Comparison of ENCODE assay signal across 17 cellular contexts in the genomic region with DNA sequence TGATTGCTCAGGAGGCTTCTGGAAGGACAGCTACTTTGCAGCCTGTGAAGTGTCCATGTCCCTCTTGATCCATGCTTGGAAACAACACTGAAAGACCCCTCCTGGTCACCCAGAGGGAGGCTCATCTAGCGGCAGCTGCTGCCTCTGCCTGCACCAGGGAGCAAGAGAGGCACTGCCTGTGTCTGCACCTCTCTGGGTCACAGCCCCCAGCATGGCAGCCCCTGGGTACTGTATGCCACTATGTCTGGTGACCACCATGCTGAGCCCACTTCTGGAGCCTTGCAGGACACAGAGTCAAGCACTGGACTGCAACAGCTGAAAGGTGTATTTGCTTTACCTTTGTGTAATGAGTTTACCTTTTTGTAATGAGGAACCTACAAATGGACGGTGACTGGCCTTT.
DNase-seq lines count a peak whose midpoint lies in the region; ATAC-seq and TF ChIP-seq lines count a peak whose summit lies in the region.
"Had no signal": no experiment of that assay in that cellular context is flagged by ENCODE, and none has a peak within 500 bp of the region (broad histone marks: within the 10 kb centered on the region; RNA-seq: fewer than 3 reads in every experiment).

No MANE protein-coding gene starts in this region.

- H3K4ac ChIP-seq in neuronal stem cell (ENCODE audit: low read length) = no peak overlapping the region

- no peak for ATAC-seq in PC-3
- ATAC-seq: CD8-positive, alpha-beta T cell had no signal

- CTCF ChIA-PET in PC-3 (lab: Charles Lee) = no interaction called here

- no peak overlapping the region for H4K8ac ChIP-seq in neuronal stem cell (ENCODE audit: low read depth, low read length)

- no peak overlapping the region for H2BK15ac ChIP-seq in neuronal stem cell (ENCODE audit: low read length)

- H3K36me3 ChIP-seq in neuronal stem cell (replicated peaks in 1 of 2; ENCODE audit: control insufficient read depth in 2 of 2, insufficient read depth in 2 of 2, low read length in 2 of 2) (no peaks in the 10 kb centered on the region), PC-3 (ENCODE audit: low read depth, low read length) (no peaks in the 10 kb centered on the region)
- H3K36me3 ChIP-seq: BE2C, BLaER1 had no signal

- H3K4me3 ChIP-seq in neuronal stem cell (ENCODE audit: low read length in 2 of 2) (no peak overlapping the region), PC-3 (ENCODE audit: low read length) (no peak overlapping the region)
- H3K4me3 ChIP-seq: BLaER1 had no signal

- DNase-seq in NCI-H146 (lab: John Stamatoyannopoulos, UW) (peak; percentile 28), NCI-H146 treated with DMSO at 0.1 percent for 48 hours (lab: John Stamatoyannopoulos, UW; ENCODE audit: unreplicated experiment) (peak; percentile 11), neuronal stem cell (ENCODE audit: low spot score) (no peak), PC-3 (no peak), C1 segment of cervical spinal cord (lab: John Stamatoyannopoulos, UW) (no peak)
- no peak for DNase-seq in stimulated activated CD4-positive, alpha-beta T cell treated with anti-CD3 and anti-CD28 coated beads, Interleukin-4, amount 100 ng/mL, for 24 hours
- DNase-seq: 8988T; ACHN; BE2C; Caco-2; Calu3; CD4-positive, alpha-beta T cell; CD8-positive, alpha-beta T cell; DMS79 treated with DMSO at 0.1 percent for 48 hours; GF-D8 had no signal

- H3K23ac ChIP-seq in neuronal stem cell (ENCODE audit: low read depth, low read length, poor library complexity) = no peak overlapping the region

- TF ChIP-seq CTCF in PC-3 (conservative IDR thresholded peaks at IDR 0.05; ENCODE audit: low read depth, low read length) = no peak

- no peaks in the 10 kb centered on the region for H4K20me1 ChIP-seq in PC-3 (ENCODE audit: low read length)
- H4K20me1 ChIP-seq: BLaER1 had no signal

- no peak overlapping the region for H3K18ac ChIP-seq in neuronal stem cell (ENCODE audit: low read length)

- intact Hi-C loops in PC-3 (cut with micrococcal nuclease) = no loop called here

- H3K4me1 ChIP-seq in neuronal stem cell (ENCODE audit: control insufficient read depth in 2 of 2, insufficient read depth in 1 of 2, low read depth in 1 of 2, low read length in 2 of 2) (peaks cover 0 to 5% of the 10 kb centered on the region in 2 donors), PC-3 (ENCODE audit: insufficient read depth, low read length) (no peaks in the 10 kb centered on the region)
- H3K4me1 ChIP-seq: BE2C, BLaER1, Caco-2 had no signal

- H3K27ac ChIP-seq in neuronal stem cell (replicated peaks; ENCODE audit: low read length) (no peak overlapping the region), PC-3 (ENCODE audit: low read length) (no peak overlapping the region)
- H3K27ac ChIP-seq: BLaER1, C4-2B had no signal

- H3K79me2 ChIP-seq in PC-3 (ENCODE audit: low read length) = no peaks in the 10 kb centered on the region

- H2BK5ac ChIP-seq in neuronal stem cell (ENCODE audit: low read length) = no peak overlapping the region

- no peak overlapping the region for H4K91ac ChIP-seq in neuronal stem cell (ENCODE audit: low read depth, low read length, poor library complexity)

- H3K9me3 ChIP-seq in neuronal stem cell (replicated peaks in 1 of 2; ENCODE audit: control insufficient read depth in 2 of 2, insufficient read depth in 1 of 2, low read depth in 1 of 2, low read length in 2 of 2) (no peaks in the 10 kb centered on the region), PC-3 (ENCODE audit: low read length) (no peaks in the 10 kb centered on the region)
- H3K9me3 ChIP-seq: BE2C, BLaER1, Caco-2 had no signal

- H3K27me3 ChIP-seq in neuronal stem cell (ENCODE audit: control insufficient read depth in 3 of 3, insufficient read depth in 3 of 3, low read depth in 1 of 3, low read length in 3 of 3) (peaks cover 0 to 5% (median 2%) of the 10 kb centered on the region in 3 experiments), PC-3 (ENCODE audit: low read length) (peaks cover 53% of the 10 kb centered on the region)
- H3K27me3 ChIP-seq: BE2C, BLaER1 had no signal

- no peak overlapping the region for H3K14ac ChIP-seq in neuronal stem cell (ENCODE audit: low read length)

- H2AFZ ChIP-seq in neuronal stem cell (ENCODE audit: low read length) = no peak overlapping the region
- no peak overlapping the region for H2AFZ ChIP-seq in PC-3 (ENCODE audit: low read length)

- peak overlapping the region; percentile 63 for H3K9ac ChIP-seq in neuronal stem cell (ENCODE audit: low read depth, low read length, poor library complexity)
- H3K9ac ChIP-seq in PC-3 (ENCODE audit: low read length) = no peak overlapping the region
- H3K9ac ChIP-seq: BLaER1 had no signal

- no peaks in the 10 kb centered on the region for H3K9me2 ChIP-seq in PC-3 (replicated peaks; ENCODE audit: low read length)

- H3F3A ChIP-seq in PC-3 (ENCODE audit: low read length, unreplicated experiment) = no peaks in the 10 kb centered on the region

- no TSS peak for BruUV-seq in PC-3 (replicated peaks; lab: Mats Ljungman, UMichigan)

- no peak overlapping the region for H3K4me2 ChIP-seq in neuronal stem cell (ENCODE audit: insufficient read depth, low read length, poor library complexity, severe bottlenecking)
- H3K4me2 ChIP-seq in PC-3 (ENCODE audit: low read length) = no peak overlapping the region
- H3K4me2 ChIP-seq: BLaER1 had no signal

- H3K79me1 ChIP-seq in neuronal stem cell (ENCODE audit: low read depth, low read length) = no peaks in the 10 kb centered on the region

- H2BK12ac ChIP-seq in neuronal stem cell (ENCODE audit: low read length) = no peak overlapping the region

- WGBS in neuronal stem cell (ENCODE audit: extremely low coverage in 2 of 2, insufficient read length in 2 of 2, insufficient replicate concordance in 1 of 2), 2 donors = no CpG with 5 or more reads among the region's 2 CpGs

- H2AK5ac ChIP-seq in neuronal stem cell (ENCODE audit: low read depth, low read length) = no peak overlapping the region

- H2BK120ac ChIP-seq in neuronal stem cell (ENCODE audit: low read depth, low read length) = no peak overlapping the region

- POLR2A ChIA-PET in PC-3 (lab: Charles Lee; ENCODE audit: unreplicated experiment) = no interaction called here

Comparison
In these comparisons a context has a peak if more than half of its experiments do, and no peak if none do; other contexts are left out.
1. DNase-seq: peak in NCI-H146 (single experiment) and NCI-H146 treated with DMSO at 0.1 percent for 48 hours (single experiment); none in neuronal stem cell (single experiment), stimulated activated CD4-positive, alpha-beta T cell treated with anti-CD3 and anti-CD28 coated beads, Interleukin-4, amount 100 ng/mL, for 24 hours (single experiment), PC-3 (single experiment) and C1 segment of cervical spinal cord (0 of 14).